Comparison of ENCODE assay signal across 16 cellular contexts in the genomic region with DNA sequence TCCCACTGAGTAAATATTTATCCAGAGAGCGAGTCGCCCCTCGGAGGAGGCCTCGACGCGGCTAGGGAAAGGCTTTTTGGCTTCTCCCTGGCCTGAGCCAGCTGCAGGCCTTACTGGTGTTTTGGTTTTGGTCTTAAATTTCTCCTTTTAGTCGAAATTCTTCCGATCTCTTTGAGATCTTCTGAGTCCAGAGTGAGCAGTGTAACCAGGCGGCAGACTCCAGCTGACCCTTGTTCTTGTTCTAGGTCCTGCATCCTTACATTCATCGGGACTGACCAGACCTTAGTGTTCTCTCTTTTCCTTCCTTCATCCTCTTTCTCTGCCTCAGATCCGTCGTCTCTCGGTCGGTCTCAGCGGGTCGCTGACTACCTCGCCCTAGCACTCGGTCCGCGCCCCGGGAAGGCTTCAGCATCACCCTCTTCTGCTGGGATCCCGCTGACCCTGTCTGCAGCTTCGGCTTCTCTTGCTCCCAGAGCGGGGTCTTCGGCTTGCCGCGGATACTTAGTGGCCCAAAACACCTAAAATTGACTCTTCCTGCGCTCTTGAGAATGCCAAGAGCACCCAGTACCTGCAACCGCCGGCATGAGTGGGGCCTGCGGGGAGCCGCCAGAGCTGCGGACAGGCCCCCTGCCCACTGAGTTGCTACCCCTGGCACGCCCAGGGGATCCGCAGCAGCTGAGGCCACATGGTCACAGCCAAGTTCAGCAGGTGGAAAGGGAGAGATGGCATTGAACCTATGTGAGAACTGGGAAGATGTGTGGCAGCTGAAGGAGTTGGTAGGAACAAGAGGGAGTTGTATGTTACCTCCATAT. TPM values are rescaled to one million over a fixed set of nuclear protein-coding genes. Genes with fewer than 3 reads are reported as not detected.
DNase-seq lines count a peak whose midpoint lies in the region; ATAC-seq and TF ChIP-seq lines count a peak whose summit lies in the region.
"Had no signal": no experiment of that assay in that cellular context is flagged by ENCODE, and none has a peak within 500 bp of the region (broad histone marks: within the 10 kb centered on the region; RNA-seq: fewer than 3 reads in every experiment).

No MANE protein-coding gene starts in this region.

- H3K4me1 Mint-ChIP-seq in activated CD8-positive, alpha-beta T cell treated with anti-CD3 and anti-CD28 coated beads, Interleukin-2, amount 10 ng/mL, durations not matched to agents 7 days and 5 days (ENCODE audit: low read depth): peaks cover 29% of the 10 kb centered on the region
- peaks cover 40% of the 10 kb centered on the region for H3K4me1 Mint-ChIP-seq in activated CD8-positive, alpha-beta T cell treated with anti-CD3 and anti-CD28 coated beads for 36 hours (ENCODE audit: low read depth)

- WGBS in esophagus, 2 donors: 7 to 8% methylated on average over 35 of the region's 35 CpGs
- 27 to 38% methylated on average over 35 of the region's 35 CpGs for WGBS in thyroid gland, 2 donors

- H3K4me3 Mint-ChIP-seq in activated CD8-positive, alpha-beta T cell treated with anti-CD3 and anti-CD28 coated beads, Interleukin-2, amount 10 ng/mL, durations not matched to agents 7 days and 5 days: no peak overlapping the region
- no peak overlapping the region for H3K4me3 Mint-ChIP-seq in activated CD8-positive, alpha-beta T cell treated with anti-CD3 and anti-CD28 coated beads for 36 hours
- H3K4me3 Mint-ChIP-seq: activated B cell treated with CpG ODN at 0.5 μM for 24 hours, natural killer cell had no signal

- CTCF ChIA-PET in activated CD8-positive, alpha-beta T cell treated with anti-CD3 and anti-CD28 coated beads, Interleukin-2, amount 10 ng/mL, durations not matched to agents 7 days and 5 days (lab: Charles Lee): no interaction called here
- CTCF ChIA-PET in activated CD8-positive, alpha-beta T cell treated with anti-CD3 and anti-CD28 coated beads for 36 hours (lab: Charles Lee): interaction anchor here (1.1 kb wide), 1 partner anchor 9 kb away, joined by 3 read pairs; no protein-coding TSS in a partner anchor

- H3K36me3 Mint-ChIP-seq in activated CD8-positive, alpha-beta T cell treated with anti-CD3 and anti-CD28 coated beads, Interleukin-2, amount 10 ng/mL, durations not matched to agents 7 days and 5 days (ENCODE audit: low read depth): peaks cover 30% of the 10 kb centered on the region
- peaks cover 3% of the 10 kb centered on the region for H3K36me3 Mint-ChIP-seq in activated CD8-positive, alpha-beta T cell treated with anti-CD3 and anti-CD28 coated beads for 36 hours (ENCODE audit: low read depth)

- TF ChIP-seq POLR2A in thyroid gland (IDR thresholded peaks at IDR 0.05): no peak

- H3K27ac ChIP-seq in esophagus (ENCODE audit: low read depth in 2 of 2, low read length in 1 of 2): peak overlapping the region; percentile 91 to 93
- no peak overlapping the region for H3K27ac ChIP-seq in thyroid gland
- H3K27ac ChIP-seq: suprapubic skin had no signal

- intact Hi-C loops in activated CD8-positive, alpha-beta T cell treated with anti-CD3 and anti-CD28 coated beads for 36 hours (cut with micrococcal nuclease): loop anchor here (5.0 to 10.0 kb wide), 4 partner anchors 77 to 936 kb away; a partner anchor contains a TSS
- intact Hi-C loops in posterior vena cava (cut with DNase I): no loop called here
- intact Hi-C loops in thyroid gland (cut with DNase I): no loop called here

- H3K9me3 ChIP-seq in esophagus (ENCODE audit: control insufficient read depth in 2 of 2, insufficient read depth in 1 of 2, low read depth in 1 of 2, low read length in 1 of 2): peaks cover 0 to 6% of the 10 kb centered on the region in 2 donors
- no peaks in the 10 kb centered on the region for H3K9me3 ChIP-seq in thyroid gland
- H3K9me3 ChIP-seq: suprapubic skin had no signal

- H3K4me1 ChIP-seq in esophagus (ENCODE audit: control insufficient read depth in 2 of 2, insufficient read depth in 2 of 2, low read length in 1 of 2) (peaks cover 6 to 14% of the 10 kb centered on the region in 2 donors), thyroid gland (peaks cover 42 to 70% of the 10 kb centered on the region in 2 donors)

- DNase-seq in activated CD8-positive, alpha-beta T cell treated with anti-CD3 and anti-CD28 coated beads, Interleukin-2, amount 10 ng/mL, durations not matched to agents 7 days and 5 days: no peak
- no peak for DNase-seq in activated CD8-positive, alpha-beta T cell treated with anti-CD3 and anti-CD28 coated beads for 36 hours
- DNase-seq in H7 (peak; percentile 40), posterior vena cava (ENCODE audit: low spot score) (peak; percentile 77), omental fat pad (ENCODE audit: low spot score) (no peak), NCI-H2171 (lab: John Stamatoyannopoulos, UW) (no peak), thyroid gland (no peak)
- DNase-seq: activated B cell treated with CpG ODN at 0.5 μM for 24 hours; natural killer cell; NCI-H1436 treated with DMSO at 0.1 percent for 48 hours; NCI-H2227 treated with DMSO at 0.1 percent for 48 hours; stimulated activated CD4-positive, alpha-beta T cell treated with anti-CD3 and anti-CD28 coated beads, Interleukin-2, amount 100 ng/mL, for 48 hours had no signal

- peaks cover 94% of the 10 kb centered on the region for H3K27me3 ChIP-seq in H7 (ENCODE audit: control insufficient read depth, insufficient read depth, low read length)
- H3K27me3 ChIP-seq in esophagus (ENCODE audit: control insufficient read depth in 1 of 2, insufficient read depth in 2 of 2, low read length in 2 of 2): peaks cover 0 to 19% of the 10 kb centered on the region in 2 donors
- H3K27me3 ChIP-seq in thyroid gland: peaks cover 82% of the 10 kb centered on the region

- POLR2A ChIA-PET in activated CD8-positive, alpha-beta T cell treated with anti-CD3 and anti-CD28 coated beads, Interleukin-2, amount 10 ng/mL, durations not matched to agents 7 days and 5 days (lab: Charles Lee): no interaction called here
- POLR2A ChIA-PET in activated CD8-positive, alpha-beta T cell treated with anti-CD3 and anti-CD28 coated beads for 36 hours (lab: Charles Lee): no interaction called here

- H3K4me3 ChIP-seq in H7 (ENCODE audit: insufficient read depth, low read depth, low read length) (no peak overlapping the region), esophagus (ENCODE audit: low read depth in 1 of 2, low read length in 2 of 2) (peak overlapping the region; percentile 84 to 95), thyroid gland (replicated peaks in 1 of 3) (no peak overlapping the region)
- H3K4me3 ChIP-seq: suprapubic skin had no signal

- peak overlapping the region; percentile 41 for H3K27ac Mint-ChIP-seq in activated CD8-positive, alpha-beta T cell treated with anti-CD3 and anti-CD28 coated beads, Interleukin-2, amount 10 ng/mL, durations not matched to agents 7 days and 5 days
- H3K27ac Mint-ChIP-seq in activated CD8-positive, alpha-beta T cell treated with anti-CD3 and anti-CD28 coated beads for 36 hours: no peak overlapping the region
- H3K27ac Mint-ChIP-seq: activated B cell treated with CpG ODN at 0.5 μM for 24 hours, natural killer cell had no signal

- no peak for ATAC-seq in activated CD8-positive, alpha-beta T cell treated with anti-CD3 and anti-CD28 coated beads, Interleukin-2, amount 10 ng/mL, durations not matched to agents 7 days and 5 days
- no peak for ATAC-seq in activated CD8-positive, alpha-beta T cell treated with anti-CD3 and anti-CD28 coated beads for 36 hours
- ATAC-seq in omental fat pad (ENCODE audit: low FRiP score): no peak
- ATAC-seq: HCT116, natural killer cell had no signal

- no peak for TF ChIP-seq CTCF in activated CD8-positive, alpha-beta T cell treated with anti-CD3 and anti-CD28 coated beads for 36 hours (IDR thresholded peaks at IDR 0.05)
- TF ChIP-seq CTCF in omental fat pad (IDR thresholded peaks at IDR 0.05) (no peak), thyroid gland (IDR thresholded peaks at IDR 0.05) (no peak)

- H3K36me3 ChIP-seq in H7 (replicated peaks; ENCODE audit: control insufficient read depth, insufficient read depth, low read length) (no peaks in the 10 kb centered on the region), esophagus (ENCODE audit: control insufficient read depth in 2 of 2, insufficient read depth in 2 of 2, low read length in 1 of 2) (peaks cover 0 to 17% of the 10 kb centered on the region in 2 donors), thyroid gland (no peaks in the 10 kb centered on the region)
- H3K36me3 ChIP-seq: suprapubic skin had no signal

- H3K9me3 Mint-ChIP-seq in activated CD8-positive, alpha-beta T cell treated with anti-CD3 and anti-CD28 coated beads, Interleukin-2, amount 10 ng/mL, durations not matched to agents 7 days and 5 days (ENCODE audit: insufficient read depth): peaks cover 12% of the 10 kb centered on the region
- peaks cover 5% of the 10 kb centered on the region for H3K9me3 Mint-ChIP-seq in activated CD8-positive, alpha-beta T cell treated with anti-CD3 and anti-CD28 coated beads for 36 hours
- H3K9me3 Mint-ChIP-seq: activated B cell treated with CpG ODN at 0.5 μM for 24 hours had no signal

- H3K27me3 Mint-ChIP-seq in activated CD8-positive, alpha-beta T cell treated with anti-CD3 and anti-CD28 coated beads, Interleukin-2, amount 10 ng/mL, durations not matched to agents 7 days and 5 days (ENCODE audit: low read depth): peaks cover 93% of the 10 kb centered on the region
- H3K27me3 Mint-ChIP-seq in activated CD8-positive, alpha-beta T cell treated with anti-CD3 and anti-CD28 coated beads for 36 hours: peaks cover 94% of the 10 kb centered on the region

RNA-seq across cellular contexts. Expression of a gene that starts 2.4 kb away (rescaled TPM):
- not detected for total RNA-seq in activated CD8-positive, alpha-beta T cell treated with anti-CD3 and anti-CD28 coated beads, Interleukin-2, amount 10 ng/mL, durations not matched to agents 7 days and 5 days
- not detected for total RNA-seq in activated CD8-positive, alpha-beta T cell treated with anti-CD3 and anti-CD28 coated beads for 36 hours
- 0.04 TPM in 1 of 2 replicates, not detected in the other for total RNA-seq in H7 (2014; rRNA removed; shearing (Covaris generic))
- 10 to 100 TPM; 51.9 to 78.7 TPM for polyA plus RNA-seq in esophagus
- total RNA-seq in posterior vena cava (under 1 TPM in 1 of 2 donors, not detected in 1; 0.10 TPM), omental fat pad (not detected), thyroid gland (10 to 100 TPM in 1 of 4 donors, 1 to 10 TPM in 2, under 1 TPM in 1; 0.81 to 11.4 (median 3.0) TPM)
- total RNA-seq: activated B cell treated with CpG ODN at 0.5 μM for 24 hours, cerebellum, natural killer cell had no signal

Comparison
In these comparisons a context has a peak if more than half of its experiments do, and no peak if none do; other contexts are left out.
1. DNase-seq: peak in H7 (single experiment) and posterior vena cava (single experiment); none in activated CD8-positive, alpha-beta T cell treated with anti-CD3 and anti-CD28 coated beads, Interleukin-2, amount 10 ng/mL, durations not matched to agents 7 days and 5 days (single experiment), activated CD8-positive, alpha-beta T cell treated with anti-CD3 and anti-CD28 coated beads for 36 hours (single experiment), omental fat pad (single experiment), NCI-H2171 (single experiment) and thyroid gland (0 of 2).
2. H3K4me3 ChIP-seq: peak in esophagus (2 of 2); none in H7 (single experiment) and thyroid gland (0 of 3).
3. H3K27ac ChIP-seq: peak in esophagus (2 of 2); none in thyroid gland (0 of 3).